Comparison of ENCODE assay signal across 29 cellular contexts in genomic region chr14:71891185-71891584, GRCh38. TPM values are rescaled to one million over a fixed set of nuclear protein-coding genes. Genes with fewer than 3 reads are reported as not detected.
"Had no signal": no experiment of that assay in that cellular context is flagged by ENCODE, and none has a peak within 500 bp of the region (broad histone marks: within the 10 kb centered on the region; RNA-seq: fewer than 3 reads in every experiment).

No MANE protein-coding gene starts in this region.

- H3K36me3 Mint-ChIP-seq: activated naive CD4-positive, alpha-beta T cell treated with anti-CD3 and anti-CD28 coated beads, Interleukin-2, amount 50 U/mL, for 24 hours; activated naive CD8-positive, alpha-beta T cell treated with anti-CD3 and anti-CD28 coated beads, Interleukin-2, amount 10 ng/mL, durations not matched to agents 7 days and 5 days had no signal

- H3K27ac ChIP-seq: ascending aorta, cardiac muscle cell, PC-9, SK-N-MC, WERI-Rb-1 had no signal

- H3K27me3 Mint-ChIP-seq: activated CD4-positive, alpha-beta T cell treated with anti-CD3 and anti-CD28 coated beads, Interleukin-2, amount 10 ng/mL, durations not matched to agents 24 days and 14 days had no signal

- H3K27me3 ChIP-seq: ascending aorta, cardiac muscle cell had no signal

- H3K4me2 ChIP-seq: PC-9 had no signal

- H3K9me3 Mint-ChIP-seq: activated CD4-positive, alpha-beta T cell treated with anti-CD3 and anti-CD28 coated beads, Interleukin-2, amount 10 ng/mL, durations not matched to agents 24 days and 14 days had no signal

- DNase-seq: activated CD4-positive, alpha-beta T cell treated with anti-CD3 and anti-CD28 coated beads, Interleukin-2, amount 10 ng/mL, durations not matched to agents 24 days and 14 days; activated CD4-positive, alpha-beta T cell treated with anti-CD3 and anti-CD28 coated beads, Interleukin-2, amount 50 U/mL, for 4 hours; activated CD8-positive, alpha-beta T cell treated with anti-CD3 and anti-CD28 coated beads, Interleukin-2, amount 10 ng/mL, durations not matched to agents 7 days and 5 days; activated gamma-delta T cell; activated naive CD4-positive, alpha-beta T cell treated with Interleukin-2 at 50 U/mL for 16 hours; activated naive CD8-positive, alpha-beta T cell treated with anti-CD3 and anti-CD28 coated beads, Interleukin-2, amount 10 ng/mL, durations not matched to agents 7 days and 5 days; activated T-cell treated with anti-CD3 and anti-CD28 coated beads, Interleukin-2, amount 50 U/mL, for 24 hours; Karpas-422; NCI-H1105; NCI-H1417 treated with DMSO at 0.1 percent for 48 hours; NCI-H1694; NCI-H1930; NCI-H2081 treated with DMSO at 0.1 percent for 48 hours; NCI-H226; NCI-H526; NCI-H748 treated with DMSO at 0.1 percent for 48 hours; NK-92 treated with Interleukin-12 subunit alpha and Interleukin-12 subunit beta, amount 100 ng/mL, for 24 hours; PC-9; Right ventricle myocardium superior; T1000; WERI-Rb-1 had no signal

- H3K4me3 Mint-ChIP-seq: activated CD4-positive, alpha-beta T cell treated with anti-CD3 and anti-CD28 coated beads, Interleukin-2, amount 10 ng/mL, durations not matched to agents 24 days and 14 days; activated CD8-positive, alpha-beta T cell treated with anti-CD3 and anti-CD28 coated beads, Interleukin-2, amount 10 ng/mL, durations not matched to agents 7 days and 5 days; activated naive CD4-positive, alpha-beta T cell treated with anti-CD3 and anti-CD28 coated beads, Interleukin-2, amount 50 U/mL, for 24 hours; activated naive CD8-positive, alpha-beta T cell treated with anti-CD3 and anti-CD28 coated beads, Interleukin-2, amount 10 ng/mL, durations not matched to agents 7 days and 5 days; activated T-cell treated with anti-CD3 and anti-CD28 coated beads, Interleukin-2, amount 50 U/mL, for 24 hours; central memory CD8-positive, alpha-beta T cell had no signal

- H2AFZ ChIP-seq: PC-9 had no signal

- H3K27ac Mint-ChIP-seq: activated CD4-positive, alpha-beta T cell treated with anti-CD3 and anti-CD28 coated beads, Interleukin-2, amount 10 ng/mL, durations not matched to agents 24 days and 14 days; activated CD8-positive, alpha-beta T cell treated with anti-CD3 and anti-CD28 coated beads, Interleukin-2, amount 10 ng/mL, durations not matched to agents 7 days and 5 days; activated naive CD4-positive, alpha-beta T cell treated with anti-CD3 and anti-CD28 coated beads, Interleukin-2, amount 50 U/mL, for 24 hours; activated naive CD8-positive, alpha-beta T cell treated with anti-CD3 and anti-CD28 coated beads, Interleukin-2, amount 10 ng/mL, durations not matched to agents 7 days and 5 days; activated T-cell treated with anti-CD3 and anti-CD28 coated beads, Interleukin-2, amount 50 U/mL, for 24 hours; activated T-helper 2 cell treated with anti-CD3 and anti-CD28 coated beads, Interferon-gamma antibody, Interleukin-2, Interleukin-4, amounts not matched to agents 10 μg/mL and 5 μg/mL and 100 μg/mL, durations not matched to agents 14 hours and 24 hours and 36 hours had no signal

- H3K4me1 ChIP-seq: ascending aorta had no signal

- H3K4me1 Mint-ChIP-seq: activated CD4-positive, alpha-beta T cell treated with anti-CD3 and anti-CD28 coated beads, Interleukin-2, amount 10 ng/mL, durations not matched to agents 24 days and 14 days; activated naive CD4-positive, alpha-beta T cell treated with anti-CD3 and anti-CD28 coated beads, Interleukin-2, amount 50 U/mL, for 24 hours; activated naive CD8-positive, alpha-beta T cell treated with anti-CD3 and anti-CD28 coated beads, Interleukin-2, amount 10 ng/mL, durations not matched to agents 7 days and 5 days; central memory CD8-positive, alpha-beta T cell had no signal

- H3K9me3 ChIP-seq: ascending aorta had no signal

- ATAC-seq: activated CD8-positive, alpha-beta T cell treated with anti-CD3 and anti-CD28 coated beads, Interleukin-2, amount 10 ng/mL, durations not matched to agents 7 days and 5 days had no signal

- H3K36me3 ChIP-seq: ascending aorta, cardiac muscle cell, WERI-Rb-1 had no signal

- H3K4me3 ChIP-seq: ascending aorta, cardiac muscle cell, PC-9, SK-N-MC had no signal

RNA-seq across cellular contexts. Expression of gene RGS6, which starts 41.0 kb away (rescaled TPM):
- total RNA-seq: MCF 10A, OCI-LY7, PC-9 had no signal
